In the genomic region with DNA sequence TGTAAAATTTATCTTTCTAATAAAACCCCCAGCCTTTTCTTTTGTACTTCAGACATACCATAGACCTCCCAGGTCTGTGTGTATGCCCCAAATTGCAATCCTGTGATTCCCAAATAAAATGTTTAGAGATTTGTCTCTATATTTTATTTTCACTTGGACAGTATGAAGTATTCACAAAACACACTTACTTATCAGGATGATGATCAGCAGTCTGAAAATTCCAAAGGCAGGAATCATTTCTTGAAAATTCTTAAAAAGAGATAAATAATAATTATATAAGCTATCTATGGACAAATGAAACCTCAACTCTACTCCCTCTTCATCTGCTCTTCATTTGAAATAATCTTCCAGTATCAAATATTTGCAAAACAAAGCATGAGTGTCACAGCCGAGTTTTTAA, we compare ENCODE assay signal across 25 cellular contexts. TPM values are rescaled to one million over a fixed set of nuclear protein-coding genes. Genes with fewer than 3 reads are reported as not detected.
"Had no signal": no experiment of that assay in that cellular context is flagged by ENCODE, and none has a peak within 500 bp of the region (broad histone marks: within the 10 kb centered on the region; RNA-seq: fewer than 3 reads in every experiment).

No MANE protein-coding gene starts in this region.

- H3K36me3 ChIP-seq: MG63, SJSA1 had no signal

- ATAC-seq: HepG2 had no signal

- H3K9me3 ChIP-seq: MG63, SJSA1 had no signal

- H3K4me3 ChIP-seq: MG63, SJSA1, SK-N-MC had no signal

- H3K4me1 ChIP-seq: SJSA1 had no signal

- H3K27ac ChIP-seq: SJSA1, SK-N-MC had no signal

- DNase-seq: IMR-90, Karpas-422, KG1, MG63, NCI-H1092, NCI-H1105 treated with DMSO at 0.1 percent for 48 hours, NCI-H1417 treated with DMSO at 0.1 percent for 48 hours, NCI-H146, NCI-H1694 treated with DMSO at 0.1 percent for 48 hours, NCI-H1930, NCI-H2081, NCI-H2107, NCI-H2227 treated with DMSO at 0.1 percent for 48 hours, NCI-H524, NCI-H526 treated with DMSO at 0.1 percent for 48 hours, NCI-H774, Right ventricle myocardium superior, RPMI8226, SIG-M5, T-helper 1 cell had no signal

- H3K27me3 ChIP-seq: MG63, SJSA1 had no signal

RNA-seq across cellular contexts. Expression of a gene that starts 11.6 kb away (rescaled TPM):
- total RNA-seq: HT1080, IMR-90, NCI-H460, Right ventricle myocardium superior, SJSA1 had no signal
- polyA plus RNA-seq: IMR-90 had no signal

RNA-seq across cellular contexts. Expression of a gene that starts 48.7 kb away (rescaled TPM):
- total RNA-seq: NCI-H460, Right ventricle myocardium superior had no signal
